ENCODE assay signal across 1 cellular context in genomic region chrX:13690836-13691235, GRCh38.
TF ChIP-seq lines count a peak whose summit lies in the region.

No MANE protein-coding gene starts in this region.

TF ChIP-seq in GM12891, 5 proteins besides CTCF, POLR2A, EP300 and RAD21:
- no peak for TF ChIP-seq POU2F2 (IDR thresholded peaks at IDR 0.05; ENCODE audit: low read depth, low read length)
- no peak for TF ChIP-seq TAF1 (IDR thresholded peaks at IDR 0.05; ENCODE audit: low read depth, low read length)
- TF ChIP-seq SPI1 (IDR thresholded peaks at IDR 0.05; ENCODE audit: low read depth, low read length) = no peak
- TF ChIP-seq PAX5 (IDR thresholded peaks at IDR 0.05; ENCODE audit: insufficient read depth, low read length, severe bottlenecking) = no peak
- TF ChIP-seq POLR2AphosphoS5 (IDR thresholded peaks at IDR 0.05; ENCODE audit: low read depth, low read length) = no peak
